26 cellular contexts compared by ENCODE assay signal in the genomic region with DNA sequence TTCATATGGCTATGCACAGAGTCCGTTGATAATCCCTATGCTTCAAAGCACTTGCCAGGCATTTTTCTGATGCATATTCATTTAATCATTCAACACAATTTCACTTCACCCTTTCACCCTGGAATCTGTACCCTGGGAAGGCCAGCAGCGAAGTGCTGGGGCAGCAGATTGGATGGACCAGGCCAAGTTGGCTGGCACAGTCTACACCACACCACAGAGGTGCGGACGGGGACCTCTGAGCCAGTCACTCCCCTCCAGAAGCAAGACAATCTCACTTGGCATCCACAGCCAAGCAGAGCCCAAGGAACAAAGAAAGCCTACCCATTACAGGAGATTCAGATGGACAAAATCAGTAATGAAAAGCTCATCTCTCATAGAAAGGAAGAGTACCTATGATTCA.
"Had no signal": no experiment of that assay in that cellular context is flagged by ENCODE, and none has a peak within 500 bp of the region (broad histone marks: within the 10 kb centered on the region; RNA-seq: fewer than 3 reads in every experiment).

No MANE protein-coding gene starts in this region.

- H3K27ac ChIP-seq: colonic mucosa, epithelial cell of prostate, esophagus squamous epithelium, heart right ventricle, left lung, lower lobe of right lung had no signal

- H3K4me3 ChIP-seq: colonic mucosa, esophagus squamous epithelium, gastrocnemius medialis, heart right ventricle, left lung, lower lobe of right lung, mucosa of descending colon had no signal

- H3K9me3 Mint-ChIP-seq: dendritic cell treated with granulocyte-macrophage colony-stimulating factor and Interleukin-4, amounts not matched to agents 40 ng/mL and 50 ng/mL, for 4 days; effector memory CD8-positive, alpha-beta T cell; endodermal cell; immature natural killer cell had no signal

- H3K36me3 Mint-ChIP-seq: immature natural killer cell, mesothelial cell of epicardium, naive B cell had no signal

- ATAC-seq: effector memory CD8-positive, alpha-beta T cell; esophagus mucosa; left lung; lower lobe of right lung; mucosa of descending colon had no signal

- DNase-seq: cerebellar nuclear complex; colonic mucosa; cortex of kidney; effector CD8-positive, alpha-beta T cell; effector memory CD8-positive, alpha-beta T cell; endodermal cell; erythroblast; esophagus squamous epithelium; foreskin fibroblast; foreskin melanocyte; heart right ventricle; hippocampal formation; immature natural killer cell; islet precursor cell; kidney; kidney glomerular epithelial cell; left lung; lower lobe of right lung; mesenchymal stem cell; mucosa of descending colon; naive B cell had no signal

- H3K36me3 ChIP-seq: colonic mucosa, esophagus squamous epithelium, gastrocnemius medialis, heart right ventricle, left lung, lower lobe of right lung had no signal

- H3K4me1 ChIP-seq: colonic mucosa, esophagus squamous epithelium, left lung, lower lobe of right lung had no signal

- H3K4me1 Mint-ChIP-seq: endodermal cell, immature natural killer cell, mesothelial cell of epicardium, naive B cell had no signal

- H3K27ac Mint-ChIP-seq: dendritic cell treated with granulocyte-macrophage colony-stimulating factor and Interleukin-4, amounts not matched to agents 40 ng/mL and 50 ng/mL, for 4 days; effector memory CD8-positive, alpha-beta T cell; endodermal cell; immature natural killer cell; mesothelial cell of epicardium; naive B cell had no signal

- H3K4me3 Mint-ChIP-seq: dendritic cell treated with granulocyte-macrophage colony-stimulating factor and Interleukin-4, amounts not matched to agents 40 ng/mL and 50 ng/mL, for 4 days; effector memory CD8-positive, alpha-beta T cell; endodermal cell; immature natural killer cell; mesothelial cell of epicardium; naive B cell had no signal

- H3K27me3 ChIP-seq: colonic mucosa, esophagus squamous epithelium, gastrocnemius medialis, heart right ventricle, left lung had no signal

- H3K9me3 ChIP-seq: colonic mucosa, esophagus squamous epithelium, gastrocnemius medialis, heart right ventricle, left lung, lower lobe of right lung, mucosa of descending colon had no signal
